2 cellular contexts compared by ENCODE assay signal in genomic region chr16:57875347-57875746, GRCh38.
TF ChIP-seq lines count a peak whose summit lies in the region.

No MANE protein-coding gene starts in this region.

TF ChIP-seq in HepG2, 621 proteins besides CTCF, POLR2A, EP300 and RAD21 (continued from another document):
- TF ChIP-seq TEAD3 (CRISPR knock-in tag; optimal IDR thresholded peaks at IDR 0.05; ENCODE audit: borderline replicate concordance), result no peak
- no peak for TF ChIP-seq ISX (CRISPR knock-in tag; conservative IDR thresholded peaks at IDR 0.05)
- TF ChIP-seq ZNF343 (CRISPR knock-in tag; IDR thresholded peaks at IDR 0.05), result no peak
- no peak for TF ChIP-seq ZFP1 (CRISPR knock-in tag; IDR thresholded peaks at IDR 0.05)
- TF ChIP-seq MIER2 (CRISPR knock-in tag; IDR thresholded peaks at IDR 0.05), result peak; percentile 67
- TF ChIP-seq ZNF879 (CRISPR knock-in tag; IDR thresholded peaks at IDR 0.05), result no peak
- TF ChIP-seq SCMH1 (CRISPR knock-in tag; IDR thresholded peaks at IDR 0.05; ENCODE audit: borderline replicate concordance), result no peak
- TF ChIP-seq REST (IDR thresholded peaks at IDR 0.05; ENCODE audit: borderline replicate concordance in 1 of 2, low read depth in 1 of 2, low read length in 2 of 2), result peak in 1 of 2 experiments; percentile 91
- TF ChIP-seq ZBTB49 (CRISPR knock-in tag; IDR thresholded peaks at IDR 0.05; ENCODE audit: borderline replicate concordance), result no peak

TF ChIP-seq in GM12878, 131 proteins besides CTCF, POLR2A, EP300 and RAD21 (continued from another document):
- peak; percentile 59; the same call in 1 of the 2 replicates for TF ChIP-seq REST (IDR thresholded peaks at IDR 0.05; ENCODE audit: low read depth, low read length)
- no peak for TF ChIP-seq ESRRA (IDR thresholded peaks at IDR 0.05; ENCODE audit: low read length)
- TF ChIP-seq NR2F1 (conservative IDR thresholded peaks at IDR 0.05), result no peak
- TF ChIP-seq CEBPB (IDR thresholded peaks at IDR 0.05; ENCODE audit: borderline replicate concordance in 1 of 2, low read depth in 2 of 2, low read length in 2 of 2), result no peak
- TF ChIP-seq PML (IDR thresholded peaks at IDR 0.05; ENCODE audit: low read length), result no peak
- no peak for TF ChIP-seq CBX3 (IDR thresholded peaks at IDR 0.05; ENCODE audit: borderline replicate concordance, low read depth)
- TF ChIP-seq NR2C1 (IDR thresholded peaks at IDR 0.05), result no peak
- no peak for TF ChIP-seq MEF2B (IDR thresholded peaks at IDR 0.05; ENCODE audit: partially characterized antibody, poor library complexity, severe bottlenecking)
TF ChIP-seq in GM12878: peak in this region for 1.
